8 cellular contexts compared by ENCODE assay signal in genomic region chr9:101398930-101399640, GRCh38. TPM values are rescaled to one million over a fixed set of nuclear protein-coding genes. Genes with fewer than 3 reads are reported as not detected.
DNase-seq lines count a peak whose midpoint lies in the region; ATAC-seq, FAIRE-seq and TF ChIP-seq lines count a peak whose summit lies in the region.

No MANE protein-coding gene starts in this region.

- peaks cover 2% of the 10 kb centered on the region for H3K9me3 Mint-ChIP-seq in astrocyte (ENCODE audit: unreplicated experiment)

- H3K9me3 ChIP-seq in IMR-90 (ENCODE audit: control insufficient read depth, insufficient read depth, low read length) = peaks cover 2% of the 10 kb centered on the region
- peaks cover 3% of the 10 kb centered on the region for H3K9me3 ChIP-seq in astrocyte (ENCODE audit: insufficient read depth, low read depth, low read length)
- H3K9me3 ChIP-seq in keratinocyte (ENCODE audit: control insufficient read depth, low read depth, low read length) = peaks cover 2% of the 10 kb centered on the region

- peak; percentile 24 for ATAC-seq in IMR-90 (ENCODE audit: low read depth)

- peak overlapping the region; percentile 58 for H2BK5ac ChIP-seq in IMR-90 (ENCODE audit: low read depth, low read length, poor library complexity, severe bottlenecking)

- peak overlapping the region; percentile 98 for H3K4me3 Mint-ChIP-seq in astrocyte (ENCODE audit: unreplicated experiment)

- TF ChIP-seq RAD21 in IMR-90 (IDR thresholded peaks at IDR 0.05; ENCODE audit: low read length) = no peak

- no peak for FAIRE-seq in astrocyte (lab: Jason Lieb, UNC)
- no peak for FAIRE-seq in keratinocyte (lab: Jason Lieb, UNC)

- H3K23ac ChIP-seq in IMR-90 (ENCODE audit: low read depth, low read length) = peak overlapping the region; percentile 83

- H4K8ac ChIP-seq in IMR-90 (ENCODE audit: low read depth in 2 of 2, low read length in 2 of 2) = peak overlapping the region; percentile 36 to 66; a peak in 1 of 4 replicates

- H3K4me1 Mint-ChIP-seq in astrocyte (ENCODE audit: low read depth, unreplicated experiment) = peaks cover 23% of the 10 kb centered on the region

- H3K4me1 ChIP-seq in IMR-90 (ENCODE audit: control insufficient read depth, insufficient read depth, low read length) = peaks cover 2% of the 10 kb centered on the region
- H3K4me1 ChIP-seq in astrocyte (ENCODE audit: insufficient read depth, low read length) = peaks cover 20% of the 10 kb centered on the region
- peaks cover 10% of the 10 kb centered on the region for H3K4me1 ChIP-seq in keratinocyte (ENCODE audit: control insufficient read depth, extremely low read depth, insufficient read depth, low read length)

- DNase-seq in DMS 273 (lab: John Stamatoyannopoulos, UW; ENCODE audit: unreplicated experiment) = peak; percentile 48
- no peak for DNase-seq in DMS 273 treated with DMSO at 0.1 percent for 48 hours (lab: John Stamatoyannopoulos, UW)
- DNase-seq in IMR-90 = no peak
- no peak for DNase-seq in astrocyte (ENCODE audit: low read depth)
- no peak for DNase-seq in keratinocyte (ENCODE audit: low read depth, low spot score)
- DNase-seq in stimulated activated CD8-positive, alpha-beta memory T cell treated with anti-CD3 and anti-CD28 coated beads, Interleukin-15, amount 100 ng/mL, for 48 hours (ENCODE audit: low read depth in 2 of 2) = peak; percentile 3 to 4
- no peak for DNase-seq in Ammon's horn (ENCODE audit: low spot score)
- DNase-seq in NCI-H1092 treated with DMSO at 0.1 percent for 48 hours (lab: John Stamatoyannopoulos, UW) = no peak

- CTCF ChIA-PET in IMR-90 (lab: Yijun Ruan, JAX) = interaction anchor here (0.8 to 1.6 kb wide), 2 partner anchors 11 kb away, joined by 3 to 5 read pairs; no protein-coding TSS in a partner anchor

- H3K27ac ChIP-seq in IMR-90 (ENCODE audit: insufficient read depth, low read length) (peak overlapping the region; percentile 65), astrocyte (ENCODE audit: low read depth, low read length) (peak overlapping the region; percentile 78), keratinocyte (ENCODE audit: control insufficient read depth, insufficient read depth, low read length) (peak overlapping the region; percentile 76)

- peaks cover 32 to 45% of the 10 kb centered on the region in 2 experiments for H3K79me1 ChIP-seq in IMR-90 (ENCODE audit: low read depth in 1 of 2, low read length in 2 of 2)

- peak overlapping the region; percentile 69; the same call in 1 of the 2 replicates for H2AK5ac ChIP-seq in IMR-90 (ENCODE audit: low read depth, low read length)

- no TSS peak for BruUV-seq in IMR-90 (replicated peaks; lab: Mats Ljungman, UMichigan)

- H3K27me3 ChIP-seq in IMR-90 (ENCODE audit: control insufficient read depth, insufficient read depth, low read length) (no peaks in the 10 kb centered on the region), astrocyte (ENCODE audit: insufficient read depth, low read length) (no peaks in the 10 kb centered on the region), keratinocyte (ENCODE audit: control insufficient read depth, extremely low read depth, insufficient read depth, low read length) (no peaks in the 10 kb centered on the region)

- no peak overlapping the region for H2BK20ac ChIP-seq in IMR-90 (ENCODE audit: low read depth, low read length)

- TF ChIP-seq POLR2A in IMR-90 (IDR thresholded peaks at IDR 0.05; ENCODE audit: low read depth, low read length) = no peak

- H3K4ac ChIP-seq in IMR-90 (ENCODE audit: low read depth, low read length) = peak overlapping the region; percentile 66

- H2BK120ac ChIP-seq in IMR-90 (ENCODE audit: low read depth, low read length) = no peak overlapping the region

- intact Hi-C loops in IMR-90 (cut with micrococcal nuclease) = loop anchor here (5.0 kb wide), 1 partner anchor 133 kb away; the partner anchor contains the start of gene RNF20

- peak overlapping the region; percentile 62; the same call in 1 of the 2 replicates for H4K91ac ChIP-seq in IMR-90 (ENCODE audit: insufficient read depth, low read depth, low read length)

- H3K36me3 ChIP-seq in IMR-90 (ENCODE audit: control insufficient read depth, insufficient read depth, low read length) (peaks cover 18% of the 10 kb centered on the region), astrocyte (ENCODE audit: insufficient read depth, low read length) (peaks cover 24% of the 10 kb centered on the region), keratinocyte (ENCODE audit: control insufficient read depth in 2 of 2, extremely low read depth in 1 of 2, insufficient read depth in 2 of 2, low read length in 2 of 2) (peaks cover 13 to 19% of the 10 kb centered on the region in 2 experiments)

- dilution Hi-C loops in IMR-90 (cut with HindIII; ENCODE audit: low sequenced_read_pairs, unreplicated experiment) = no loop called here
- dilution Hi-C loops in keratinocyte (cut with MboI; ENCODE audit: extremely low pct_ligation_motif_present, low sequenced_read_pairs) = no loop called here

- H3K79me2 ChIP-seq in astrocyte (ENCODE audit: insufficient read depth, low read length) = peaks cover 75% of the 10 kb centered on the region
- H3K79me2 ChIP-seq in keratinocyte (ENCODE audit: control insufficient read depth, insufficient read depth, low read length) = peaks cover 74% of the 10 kb centered on the region

- TF ChIP-seq CTCF in IMR-90 (conservative IDR thresholded peaks at IDR 0.05; ENCODE audit: low read depth, low read length) (no peak), astrocyte (IDR thresholded peaks at IDR 0.05; ENCODE audit: insufficient read depth, low read depth, low read length) (no peak), keratinocyte (optimal IDR thresholded peaks at IDR 0.05 in 1 of 3, IDR thresholded peaks at IDR 0.05 in 1 of 3, conservative IDR thresholded peaks at IDR 0.05 in 1 of 3; ENCODE audit: extremely low read depth in 1 of 3, insufficient read depth in 2 of 3, low read length in 3 of 3) (no peak)

- POLR2A ChIA-PET in IMR-90 (lab: Charles Lee; ENCODE audit: unreplicated experiment) = no interaction called here

- 0 out of 2 replicates have a peak overlapping the region, but pooled peaks have one; percentile 23 for H4K5ac ChIP-seq in IMR-90 (ENCODE audit: low read depth, low read length)

- in situ Hi-C loops in IMR-90 (cut with MboI; ENCODE audit: low sequenced_read_pairs) = no loop called here

- 0% methylated on average over 10 of the region's 28 CpGs; no CpG with 5 or more reads in 1 of the 2 experiments for WGBS in IMR-90 (ENCODE audit: extremely low coverage in 2 of 2, insufficient read length in 1 of 2), 2 experiments

- H4K20me1 ChIP-seq in IMR-90 (ENCODE audit: insufficient read depth, low read length) (no peaks in the 10 kb centered on the region), astrocyte (ENCODE audit: insufficient read depth, low read length) (peaks cover 22% of the 10 kb centered on the region), keratinocyte (ENCODE audit: control insufficient read depth, extremely low read depth, insufficient read depth, low read length) (no peaks in the 10 kb centered on the region)

- peak overlapping the region; percentile 58 for H3K4me3 ChIP-seq in IMR-90 (ENCODE audit: insufficient read depth, low read depth, low read length)
- H3K4me3 ChIP-seq in astrocyte (ENCODE audit: insufficient read depth, low read depth, low read length) = peak overlapping the region; percentile 99
- H3K4me3 ChIP-seq in keratinocyte (ENCODE audit: control insufficient read depth in 2 of 3, extremely low read depth in 1 of 3, insufficient read depth in 2 of 3, low read depth in 1 of 3, low read length in 3 of 3) = peak overlapping the region; percentile 79 to 85 (median 83)

- peak overlapping the region; percentile 30; the same call in 1 of the 2 replicates for H3K56ac ChIP-seq in IMR-90 (ENCODE audit: extremely low read depth, insufficient read depth, low read length)

- H3K18ac ChIP-seq in IMR-90 (ENCODE audit: low read depth, low read length) = no peak overlapping the region

- peak overlapping the region; percentile 98 for H3K27ac Mint-ChIP-seq in astrocyte (ENCODE audit: unreplicated experiment)

- H2AK9ac ChIP-seq in IMR-90 (replicated peaks; ENCODE audit: low read depth, low read length, poor library complexity) = peak overlapping the region; percentile 94

- H2AFZ ChIP-seq in IMR-90 (replicated peaks; ENCODE audit: low read length, poor library complexity) (peak overlapping the region; percentile 93), astrocyte (ENCODE audit: low read depth, low read length) (peak overlapping the region; percentile 66), keratinocyte (ENCODE audit: control insufficient read depth, low read length) (peak overlapping the region; percentile 61)

- H3K9ac ChIP-seq in IMR-90 (ENCODE audit: low read depth, low read length) (peak overlapping the region; percentile 74), astrocyte (ENCODE audit: low read length) (peak overlapping the region; percentile 100), keratinocyte (ENCODE audit: control insufficient read depth, extremely low read depth, insufficient read depth, low read length) (peak overlapping the region; percentile 98)

- no peak overlapping the region for H2BK15ac ChIP-seq in IMR-90 (ENCODE audit: low read depth, low read length)

- H3K9me1 ChIP-seq in IMR-90 (ENCODE audit: insufficient read depth, low read length) (no peaks in the 10 kb centered on the region), keratinocyte (ENCODE audit: control insufficient read depth, extremely low read depth, insufficient read depth, low read length) (no peaks in the 10 kb centered on the region)

- peak overlapping the region; percentile 84 for H3K14ac ChIP-seq in IMR-90 (replicated peaks; ENCODE audit: low read depth, low read length)

- peak overlapping the region; percentile 97 for H3K4me2 ChIP-seq in IMR-90 (ENCODE audit: low read depth, low read length)
- H3K4me2 ChIP-seq in astrocyte (ENCODE audit: low read length) = peak overlapping the region; percentile 95
- H3K4me2 ChIP-seq in keratinocyte (ENCODE audit: control insufficient read depth, extremely low read depth, insufficient read depth, low read depth, low read length) = peak overlapping the region; percentile 98

- H3K27me3 Mint-ChIP-seq in astrocyte (ENCODE audit: low read depth, unreplicated experiment) = no peaks in the 10 kb centered on the region

- peaks cover 37% of the 10 kb centered on the region for H3K36me3 Mint-ChIP-seq in astrocyte (ENCODE audit: low read depth, unreplicated experiment)

RNA-seq across cellular contexts. Expression of gene ZNF189, which starts 0.4 kb away (rescaled TPM):
- 19.9 and 21.4 TPM in 2 replicates for total RNA-seq in IMR-90 (2012; rRNA removed)
- 3.7 and 5.9 TPM in 2 replicates for polyA plus RNA-seq in IMR-90 (2012; rRNA removed)
- 0.43 and 0.67 TPM in 2 replicates for polyA plus RNA-seq in IMR-90 (2012; cell fraction: cytosol; rRNA removed)
- polyA plus RNA-seq in IMR-90 (2012; cell fraction: nucleus; rRNA removed; ENCODE audit: low replicate concordance) = 1.2 and 18.2 TPM in 2 replicates
- 16.4 and 16.8 TPM in 2 replicates for total RNA-seq in astrocyte
- polyA plus RNA-seq in keratinocyte = 4.9 to 8.7 TPM (median 5.9 TPM) in 3 replicates
- 2.5 TPM for polyA plus RNA-seq in keratinocyte (2011; ENCODE audit: low read depth)
- polyA plus RNA-seq in keratinocyte (2011; cell fraction: cytosol; rRNA removed) = 3.7 and 8.2 TPM in 2 replicates
- 12.9 and 17.1 TPM in 2 replicates for polyA plus RNA-seq in keratinocyte (2011; cell fraction: nucleus; rRNA removed)
- polyA plus RNA-seq in keratinocyte (2012; ENCODE audit: low replicate concordance) = 3.9 and 6.7 TPM in 2 replicates
- 0.98 to 9.4 TPM (median 4.4 TPM) in 3 replicates for polyA minus RNA-seq in keratinocyte
- 3.6 TPM for polyA minus RNA-seq in keratinocyte (2011; cell fraction: cytosol; rRNA and poly(A)+ RNA removed)
- 5.6 and 11.0 TPM in 2 replicates for polyA minus RNA-seq in keratinocyte (2011; cell fraction: nucleus; rRNA and poly(A)+ RNA removed)

RNA-seq across cellular contexts. Expression of gene MRPL50, which starts 0.7 kb away (rescaled TPM):
- total RNA-seq in IMR-90 (2012; rRNA removed) (8.6 and 11.1 TPM in 2 replicates), astrocyte (10.7 and 11.9 TPM in 2 replicates)
- polyA plus RNA-seq in IMR-90 (2012; rRNA removed) (6.4 and 7.5 TPM in 2 replicates), keratinocyte (11.0 to 24.0 TPM (median 17.4 TPM) in 3 replicates)
- polyA plus RNA-seq in IMR-90 (2012; cell fraction: cytosol; rRNA removed) = 0.71 and 2.2 TPM in 2 replicates
- 0.13 and 2.2 TPM in 2 replicates for polyA plus RNA-seq in IMR-90 (2012; cell fraction: nucleus; rRNA removed; ENCODE audit: low replicate concordance)
- polyA plus RNA-seq in keratinocyte (2011; ENCODE audit: low read depth) = 5.9 TPM
- 11.1 and 23.8 TPM in 2 replicates for polyA plus RNA-seq in keratinocyte (2011; cell fraction: cytosol; rRNA removed)
- polyA plus RNA-seq in keratinocyte (2011; cell fraction: nucleus; rRNA removed) = 11.2 and 13.9 TPM in 2 replicates
- polyA plus RNA-seq in keratinocyte (2012; ENCODE audit: low replicate concordance) = 9.2 and 12.7 TPM in 2 replicates
- 0.95 to 2.0 TPM (median 1.5 TPM) in 3 replicates for polyA minus RNA-seq in keratinocyte
- polyA minus RNA-seq in keratinocyte (2011; cell fraction: cytosol; rRNA and poly(A)+ RNA removed) = 0.77 TPM
- 0.63 and 2.3 TPM in 2 replicates for polyA minus RNA-seq in keratinocyte (2011; cell fraction: nucleus; rRNA and poly(A)+ RNA removed)

RNA-seq across cellular contexts. Expression of gene BAAT, which starts 14.3 kb away (rescaled TPM):
- total RNA-seq in IMR-90 (2012; rRNA removed) = under 0.01 TPM in 1 of 2 replicates, not detected in the other
- not detected in 2 replicates for polyA plus RNA-seq in IMR-90 (2012; rRNA removed)
- polyA plus RNA-seq in IMR-90 (2012; cell fraction: cytosol; rRNA removed) = not detected in 2 replicates
- polyA plus RNA-seq in IMR-90 (2012; cell fraction: nucleus; rRNA removed; ENCODE audit: low replicate concordance) = 0.02 and 0.09 TPM in 2 replicates
- 8.9 and 9.5 TPM in 2 replicates for total RNA-seq in astrocyte
- polyA plus RNA-seq in keratinocyte = 0.02 to 0.14 TPM (median 0.08 TPM) in 3 replicates
- polyA plus RNA-seq in keratinocyte (2011; ENCODE audit: low read depth) = not detected
- 0.03 and 0.06 TPM in 2 replicates for polyA plus RNA-seq in keratinocyte (2011; cell fraction: cytosol; rRNA removed)
- polyA plus RNA-seq in keratinocyte (2011; cell fraction: nucleus; rRNA removed) = 0.16 and 0.22 TPM in 2 replicates
- 0.07 and 0.16 TPM in 2 replicates for polyA plus RNA-seq in keratinocyte (2012; ENCODE audit: low replicate concordance)
- 0.26 TPM in 1 of 3 replicates, not detected in the others for polyA minus RNA-seq in keratinocyte
- not detected for polyA minus RNA-seq in keratinocyte (2011; cell fraction: cytosol; rRNA and poly(A)+ RNA removed)
- 0.54 TPM in 1 of 2 replicates, not detected in the other for polyA minus RNA-seq in keratinocyte (2011; cell fraction: nucleus; rRNA and poly(A)+ RNA removed)

RNA-seq across cellular contexts. Expression of gene ALDOB, which starts 36.5 kb away (rescaled TPM):
- total RNA-seq in IMR-90 (2012; rRNA removed) (not detected in 2 replicates), astrocyte (not detected in 2 replicates)
- polyA plus RNA-seq in IMR-90 (2012; rRNA removed) (not detected in 2 replicates), keratinocyte (not detected in 3 replicates)
- not detected in 2 replicates for polyA plus RNA-seq in IMR-90 (2012; cell fraction: cytosol; rRNA removed)
- not detected in 2 replicates for polyA plus RNA-seq in IMR-90 (2012; cell fraction: nucleus; rRNA removed; ENCODE audit: low replicate concordance)
- polyA plus RNA-seq in keratinocyte (2011; ENCODE audit: low read depth) = not detected
- polyA plus RNA-seq in keratinocyte (2011; cell fraction: cytosol; rRNA removed) = not detected in 2 replicates
- polyA plus RNA-seq in keratinocyte (2011; cell fraction: nucleus; rRNA removed) = not detected in 2 replicates
- 0.11 TPM in 1 of 2 replicates, not detected in the other for polyA plus RNA-seq in keratinocyte (2012; ENCODE audit: low replicate concordance)
- polyA minus RNA-seq in keratinocyte = not detected in 3 replicates
- polyA minus RNA-seq in keratinocyte (2011; cell fraction: cytosol; rRNA and poly(A)+ RNA removed) = not detected
- not detected in 2 replicates for polyA minus RNA-seq in keratinocyte (2011; cell fraction: nucleus; rRNA and poly(A)+ RNA removed)

Comparison
In these comparisons a context has a peak if more than half of its experiments do, and no peak if none do; other contexts are left out.
1. DNase-seq: peak in DMS 273 (single experiment) and stimulated activated CD8-positive, alpha-beta memory T cell treated with anti-CD3 and anti-CD28 coated beads, Interleukin-15, amount 100 ng/mL, for 48 hours (2 of 2); none in DMS 273 treated with DMSO at 0.1 percent for 48 hours (single experiment), IMR-90 (single experiment), astrocyte (single experiment), keratinocyte (single experiment), Ammon's horn (single experiment) and NCI-H1092 treated with DMSO at 0.1 percent for 48 hours (single experiment).
2. Peak in every context shown above with its lines, with median percentiles within 50 percentile points of each other: H2AFZ ChIP-seq, H3K27ac ChIP-seq, H3K4me2 ChIP-seq, H3K4me3 ChIP-seq and H3K9ac ChIP-seq.